ENCODE assay signal across 8 cellular contexts in the genomic region with DNA sequence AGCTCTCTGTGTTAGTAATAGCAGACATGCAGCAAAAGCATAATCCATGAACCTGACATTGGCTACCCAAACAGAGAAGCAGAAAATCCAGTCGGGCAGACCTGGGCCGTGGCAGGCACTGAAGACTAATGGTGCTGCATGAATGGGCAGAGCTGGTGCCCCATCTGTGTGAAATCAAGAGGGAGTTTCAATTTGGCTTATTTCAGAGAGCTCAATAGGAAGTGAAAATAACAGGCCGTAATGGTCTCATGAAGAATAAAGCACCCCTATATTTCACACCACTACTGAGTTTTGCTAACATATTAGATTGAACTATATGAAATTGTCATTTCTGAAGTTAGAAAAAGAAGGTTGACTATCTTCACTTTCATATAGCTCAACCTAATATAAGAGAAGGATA.
A peak's percentile ranks its signal among the peaks of the same experiment; 100 is the strongest.
DNase-seq lines count a peak whose midpoint lies in the region; ATAC-seq and TF ChIP-seq lines count a peak whose summit lies in the region.

No MANE protein-coding gene starts in this region.

- peak overlapping the region; percentile 46 for H3K4me2 ChIP-seq in OCI-LY7 (ENCODE audit: low read length)

- POLR2A ChIA-PET in OCI-LY7 (lab: Charles Lee), result interaction anchor here (0.6 to 4.6 kb wide), 12 partner anchors 9 to 519 kb away, joined by 3 to 27 read pairs (median 4); a partner anchor contains a TSS

- H3K9me2 ChIP-seq in OCI-LY7 (ENCODE audit: insufficient read depth, low read length), result no peaks in the 10 kb centered on the region

- no peaks in the 10 kb centered on the region for H3K36me3 ChIP-seq in OCI-LY7 (ENCODE audit: insufficient read depth, low read length)

- H3K27ac ChIP-seq in OCI-LY7 (ENCODE audit: low read depth, low read length, poor library complexity, severe bottlenecking), result peak overlapping the region; percentile 88

- ATAC-seq in GM19455 (IDR thresholded peaks at IDR 0.05; ENCODE audit: unreplicated experiment) (peak; percentile 91), HG03045 (IDR thresholded peaks at IDR 0.05; ENCODE audit: unreplicated experiment) (peak; percentile 96), left ventricle myocardium superior (no peak)

- CTCF ChIA-PET in OCI-LY7 (lab: Charles Lee; ENCODE audit: unreplicated experiment), result interaction anchor here (1.2 kb wide), 1 partner anchor 26 kb away, joined by 4 read pairs; no protein-coding TSS in a partner anchor

- no peaks in the 10 kb centered on the region for H3K9me3 ChIP-seq in OCI-LY7 (ENCODE audit: low read length)

- no peaks in the 10 kb centered on the region for H3K79me2 ChIP-seq in OCI-LY7 (ENCODE audit: insufficient read depth, low read depth, low read length)

- peaks cover 42% of the 10 kb centered on the region for H3K4me1 ChIP-seq in OCI-LY7 (ENCODE audit: insufficient read depth, low read length, poor library complexity, severe bottlenecking)

- DNase-seq in GM10266 (ENCODE audit: extremely low spot score) (peak; percentile 35), OCI-LY7 (ENCODE audit: low spot score) (peak; percentile 88), left ventricle myocardium superior (no peak), HCEC 1CT (no peak), NCI-H2029 treated with DMSO at 0.1 percent for 48 hours (lab: John Stamatoyannopoulos, UW) (no peak)
- DNase-seq in activated T-cell treated with anti-CD3 and anti-CD28 coated beads, Interleukin-2, amount 50 U/mL, for 1 hour, result no peak

- H3K4me3 ChIP-seq in OCI-LY7 (ENCODE audit: low read depth, low read length, poor library complexity, severe bottlenecking), result peak overlapping the region; percentile 11

- no peaks in the 10 kb centered on the region for H4K20me1 ChIP-seq in OCI-LY7 (ENCODE audit: insufficient read depth, low read length)

- BruUV-seq in OCI-LY7 (replicated peaks; lab: Mats Ljungman, UMichigan), result no TSS peak

- TF ChIP-seq CTCF in GM10266 (IDR thresholded peaks at IDR 0.05; ENCODE audit: control insufficient read depth, insufficient read depth, low read depth, missing control alignments) (no peak), OCI-LY7 (conservative IDR thresholded peaks at IDR 0.05; ENCODE audit: low read length) (no peak)

- H2AFZ ChIP-seq in OCI-LY7 (ENCODE audit: low read length), result peak overlapping the region; percentile 38

- intact Hi-C loops in OCI-LY7 (cut with micrococcal nuclease; ENCODE audit: unreplicated experiment), result loop anchor here (1.0 kb wide), 1 partner anchor 149 kb away; a partner anchor contains a TSS
- intact Hi-C loops in left ventricle myocardium superior (cut with micrococcal nuclease), result no loop called here

Comparison
In these comparisons a context has a peak if more than half of its experiments do, and no peak if none do; other contexts are left out.
1. DNase-seq: peak in GM10266 (single experiment) and OCI-LY7 (single experiment); none in left ventricle myocardium superior (single experiment), activated T-cell treated with anti-CD3 and anti-CD28 coated beads, Interleukin-2, amount 50 U/mL, for 1 hour (single experiment), HCEC 1CT (single experiment) and NCI-H2029 treated with DMSO at 0.1 percent for 48 hours (single experiment).